ENCODE assay signal across 1 cellular context in the genomic region with DNA sequence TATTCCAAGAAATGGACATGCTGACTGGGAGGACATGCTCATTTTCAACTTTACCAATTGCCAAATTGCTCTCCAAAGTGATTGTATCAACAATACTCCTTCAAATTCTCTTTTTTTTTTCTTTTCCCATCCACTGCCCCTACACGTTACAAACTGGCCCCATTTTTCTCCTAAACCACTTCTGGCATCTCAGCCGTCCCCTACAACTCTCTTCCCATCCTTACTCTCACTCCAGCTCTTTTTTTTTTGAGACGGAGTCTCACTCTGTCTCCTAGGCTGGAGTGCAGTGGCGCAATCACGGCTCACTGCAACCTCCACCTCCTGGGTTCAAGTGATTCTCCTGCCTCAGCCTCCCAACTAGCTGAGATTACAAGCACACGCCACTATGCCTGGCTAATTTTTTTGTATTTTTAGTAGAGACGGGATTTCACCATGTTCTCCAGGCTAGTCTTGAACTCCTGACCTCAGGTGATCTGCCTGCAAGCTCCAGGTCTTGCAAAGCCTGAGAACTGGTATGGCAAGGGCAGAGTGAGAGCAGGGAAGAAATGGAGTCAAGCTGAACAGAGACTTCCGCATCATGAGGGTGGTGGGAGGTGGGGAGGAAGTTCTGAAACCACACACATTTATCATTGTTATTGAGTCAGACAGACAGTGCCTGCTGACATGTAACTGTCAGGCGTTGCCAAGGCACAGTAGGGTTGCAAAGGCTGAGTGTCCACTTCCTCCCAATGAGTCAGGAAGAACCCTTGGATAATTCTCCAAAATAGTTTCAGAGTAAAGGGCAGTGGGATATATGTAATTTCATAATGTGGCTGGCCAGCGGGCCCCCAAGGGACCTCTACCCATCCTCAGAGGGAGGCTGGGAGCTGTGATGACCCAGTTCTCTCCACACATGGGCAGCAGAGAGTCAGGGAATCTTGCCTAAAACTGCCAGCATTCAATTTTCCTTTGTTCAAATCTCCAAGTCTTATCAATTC.
A peak's percentile ranks its signal among the peaks of the same experiment; 100 is the strongest.
TF ChIP-seq lines count a peak whose summit lies in the region.

No MANE protein-coding gene starts in this region.

TF ChIP-seq in K562, 482 proteins besides CTCF, POLR2A, EP300 and RAD21 (continued from another document and continues in another):
- no peak; the same call in 1 of the 2 replicates for TF ChIP-seq ZBTB9 (CRISPR knock-in tag; IDR thresholded peaks at IDR 0.05)
- TF ChIP-seq TCF15 (CRISPR knock-in tag; IDR thresholded peaks at IDR 0.05), result no peak
- peak; percentile 65 to 71; a peak in 2 of 4 replicates for TF ChIP-seq MAZ (CRISPR knock-in tag; conservative IDR thresholded peaks at IDR 0.05 in 1 of 2, IDR thresholded peaks at IDR 0.05 in 1 of 2)
- TF ChIP-seq HNRNPH1 (optimal IDR thresholded peaks at IDR 0.05; ENCODE audit: low read depth, low read length), result no peak
- TF ChIP-seq NR3C1 (CRISPR knock-in tag; IDR thresholded peaks at IDR 0.05), result no peak
- no peak for TF ChIP-seq E2F3 (CRISPR knock-in tag; IDR thresholded peaks at IDR 0.05)
- TF ChIP-seq PRMT5 (CRISPR knock-in tag; IDR thresholded peaks at IDR 0.05), result no peak
- TF ChIP-seq CBX2 (IDR thresholded peaks at IDR 0.05; ENCODE audit: insufficient read depth, low read length, poor library complexity, severe bottlenecking), result no peak
- TF ChIP-seq MIER1 (IDR thresholded peaks at IDR 0.05; ENCODE audit: low read depth), result 0 out of 2 replicates have a peak, but pooled peaks have one; percentile 26
- no peak for TF ChIP-seq SNRNP70 (optimal IDR thresholded peaks at IDR 0.05; ENCODE audit: low read depth, low read length)
- TF ChIP-seq RBM14 (IDR thresholded peaks at IDR 0.05; ENCODE audit: borderline replicate concordance, insufficient read depth, low read depth, low read length), result no peak
- TF ChIP-seq, protein P1, sequence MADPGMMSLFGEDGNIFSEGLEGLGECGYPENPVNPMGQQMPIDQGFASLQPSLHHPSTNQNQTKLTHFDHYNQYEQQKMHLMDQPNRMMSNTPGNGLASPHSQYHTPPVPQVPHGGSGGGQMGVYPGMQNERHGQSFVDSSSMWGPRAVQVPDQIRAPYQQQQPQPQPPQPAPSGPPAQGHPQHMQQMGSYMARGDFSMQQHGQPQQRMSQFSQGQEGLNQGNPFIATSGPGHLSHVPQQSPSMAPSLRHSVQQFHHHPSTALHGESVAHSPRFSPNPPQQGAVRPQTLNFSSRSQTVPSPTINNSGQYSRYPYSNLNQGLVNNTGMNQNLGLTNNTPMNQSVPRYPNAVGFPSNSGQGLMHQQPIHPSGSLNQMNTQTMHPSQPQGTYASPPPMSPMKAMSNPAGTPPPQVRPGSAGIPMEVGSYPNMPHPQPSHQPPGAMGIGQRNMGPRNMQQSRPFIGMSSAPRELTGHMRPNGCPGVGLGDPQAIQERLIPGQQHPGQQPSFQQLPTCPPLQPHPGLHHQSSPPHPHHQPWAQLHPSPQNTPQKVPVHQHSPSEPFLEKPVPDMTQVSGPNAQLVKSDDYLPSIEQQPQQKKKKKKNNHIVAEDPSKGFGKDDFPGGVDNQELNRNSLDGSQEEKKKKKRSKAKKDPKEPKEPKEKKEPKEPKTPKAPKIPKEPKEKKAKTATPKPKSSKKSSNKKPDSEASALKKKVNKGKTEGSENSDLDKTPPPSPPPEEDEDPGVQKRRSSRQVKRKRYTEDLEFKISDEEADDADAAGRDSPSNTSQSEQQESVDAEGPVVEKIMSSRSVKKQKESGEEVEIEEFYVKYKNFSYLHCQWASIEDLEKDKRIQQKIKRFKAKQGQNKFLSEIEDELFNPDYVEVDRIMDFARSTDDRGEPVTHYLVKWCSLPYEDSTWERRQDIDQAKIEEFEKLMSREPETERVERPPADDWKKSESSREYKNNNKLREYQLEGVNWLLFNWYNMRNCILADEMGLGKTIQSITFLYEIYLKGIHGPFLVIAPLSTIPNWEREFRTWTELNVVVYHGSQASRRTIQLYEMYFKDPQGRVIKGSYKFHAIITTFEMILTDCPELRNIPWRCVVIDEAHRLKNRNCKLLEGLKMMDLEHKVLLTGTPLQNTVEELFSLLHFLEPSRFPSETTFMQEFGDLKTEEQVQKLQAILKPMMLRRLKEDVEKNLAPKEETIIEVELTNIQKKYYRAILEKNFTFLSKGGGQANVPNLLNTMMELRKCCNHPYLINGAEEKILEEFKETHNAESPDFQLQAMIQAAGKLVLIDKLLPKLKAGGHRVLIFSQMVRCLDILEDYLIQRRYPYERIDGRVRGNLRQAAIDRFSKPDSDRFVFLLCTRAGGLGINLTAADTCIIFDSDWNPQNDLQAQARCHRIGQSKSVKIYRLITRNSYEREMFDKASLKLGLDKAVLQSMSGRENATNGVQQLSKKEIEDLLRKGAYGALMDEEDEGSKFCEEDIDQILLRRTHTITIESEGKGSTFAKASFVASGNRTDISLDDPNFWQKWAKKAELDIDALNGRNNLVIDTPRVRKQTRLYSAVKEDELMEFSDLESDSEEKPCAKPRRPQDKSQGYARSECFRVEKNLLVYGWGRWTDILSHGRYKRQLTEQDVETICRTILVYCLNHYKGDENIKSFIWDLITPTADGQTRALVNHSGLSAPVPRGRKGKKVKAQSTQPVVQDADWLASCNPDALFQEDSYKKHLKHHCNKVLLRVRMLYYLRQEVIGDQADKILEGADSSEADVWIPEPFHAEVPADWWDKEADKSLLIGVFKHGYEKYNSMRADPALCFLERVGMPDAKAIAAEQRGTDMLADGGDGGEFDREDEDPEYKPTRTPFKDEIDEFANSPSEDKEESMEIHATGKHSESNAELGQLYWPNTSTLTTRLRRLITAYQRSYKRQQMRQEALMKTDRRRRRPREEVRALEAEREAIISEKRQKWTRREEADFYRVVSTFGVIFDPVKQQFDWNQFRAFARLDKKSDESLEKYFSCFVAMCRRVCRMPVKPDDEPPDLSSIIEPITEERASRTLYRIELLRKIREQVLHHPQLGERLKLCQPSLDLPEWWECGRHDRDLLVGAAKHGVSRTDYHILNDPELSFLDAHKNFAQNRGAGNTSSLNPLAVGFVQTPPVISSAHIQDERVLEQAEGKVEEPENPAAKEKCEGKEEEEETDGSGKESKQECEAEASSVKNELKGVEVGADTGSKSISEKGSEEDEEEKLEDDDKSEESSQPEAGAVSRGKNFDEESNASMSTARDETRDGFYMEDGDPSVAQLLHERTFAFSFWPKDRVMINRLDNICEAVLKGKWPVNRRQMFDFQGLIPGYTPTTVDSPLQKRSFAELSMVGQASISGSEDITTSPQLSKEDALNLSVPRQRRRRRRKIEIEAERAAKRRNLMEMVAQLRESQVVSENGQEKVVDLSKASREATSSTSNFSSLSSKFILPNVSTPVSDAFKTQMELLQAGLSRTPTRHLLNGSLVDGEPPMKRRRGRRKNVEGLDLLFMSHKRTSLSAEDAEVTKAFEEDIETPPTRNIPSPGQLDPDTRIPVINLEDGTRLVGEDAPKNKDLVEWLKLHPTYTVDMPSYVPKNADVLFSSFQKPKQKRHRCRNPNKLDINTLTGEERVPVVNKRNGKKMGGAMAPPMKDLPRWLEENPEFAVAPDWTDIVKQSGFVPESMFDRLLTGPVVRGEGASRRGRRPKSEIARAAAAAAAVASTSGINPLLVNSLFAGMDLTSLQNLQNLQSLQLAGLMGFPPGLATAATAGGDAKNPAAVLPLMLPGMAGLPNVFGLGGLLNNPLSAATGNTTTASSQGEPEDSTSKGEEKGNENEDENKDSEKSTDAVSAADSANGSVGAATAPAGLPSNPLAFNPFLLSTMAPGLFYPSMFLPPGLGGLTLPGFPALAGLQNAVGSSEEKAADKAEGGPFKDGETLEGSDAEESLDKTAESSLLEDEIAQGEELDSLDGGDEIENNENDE (IDR thresholded peaks at IDR 0.05; ENCODE audit: low read depth, low read length), result no peak
- TF ChIP-seq GTF2B (IDR thresholded peaks at IDR 0.05; ENCODE audit: extremely low read depth, insufficient read length), result no peak
- no peak for TF ChIP-seq IFI16 (CRISPR knock-in tag; IDR thresholded peaks at IDR 0.05)
- TF ChIP-seq RBM22 (IDR thresholded peaks at IDR 0.05; ENCODE audit: low read depth, low read length, poor library complexity, severe bottlenecking), result no peak
- TF ChIP-seq NFIX (CRISPR knock-in tag; IDR thresholded peaks at IDR 0.05; ENCODE audit: low read depth), result no peak
- no peak for TF ChIP-seq ZFPM2 (CRISPR knock-in tag; IDR thresholded peaks at IDR 0.05)
- TF ChIP-seq ZSCAN29 (IDR thresholded peaks at IDR 0.05), result no peak
- TF ChIP-seq, protein P2, sequence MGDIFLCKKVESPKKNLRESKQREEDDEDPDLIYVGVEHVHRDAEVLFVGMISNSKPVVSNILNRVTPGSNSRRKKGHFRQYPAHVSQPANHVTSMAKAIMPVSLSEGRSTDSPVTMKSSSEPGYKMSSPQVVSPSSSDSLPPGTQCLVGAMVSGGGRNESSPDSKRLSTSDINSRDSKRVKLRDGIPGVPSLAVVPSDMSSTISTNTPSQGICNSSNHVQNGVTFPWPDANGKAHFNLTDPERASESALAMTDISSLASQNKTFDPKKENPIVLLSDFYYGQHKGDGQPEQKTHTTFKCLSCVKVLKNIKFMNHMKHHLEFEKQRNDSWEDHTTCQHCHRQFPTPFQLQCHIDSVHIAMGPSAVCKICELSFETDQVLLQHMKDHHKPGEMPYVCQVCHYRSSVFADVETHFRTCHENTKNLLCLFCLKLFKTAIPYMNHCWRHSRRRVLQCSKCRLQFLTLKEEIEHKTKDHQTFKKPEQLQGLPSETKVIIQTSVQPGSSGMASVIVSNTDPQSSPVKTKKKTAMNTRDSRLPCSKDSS (IDR thresholded peaks at IDR 0.05; ENCODE audit: low read depth, partially characterized antibody), result no peak
- TF ChIP-seq ZFP91 (CRISPR knock-in tag; IDR thresholded peaks at IDR 0.05), result no peak
- no peak for TF ChIP-seq NKRF (IDR thresholded peaks at IDR 0.05; ENCODE audit: borderline replicate concordance)
- TF ChIP-seq ID3 (CRISPR knock-in tag; IDR thresholded peaks at IDR 0.05), result no peak
- peak; percentile 71; the same call in 1 of the 2 replicates for TF ChIP-seq ID3 (tag; IDR thresholded peaks at IDR 0.05)
- TF ChIP-seq NCOA4 (IDR thresholded peaks at IDR 0.05; ENCODE audit: partially characterized antibody), result no peak
- TF ChIP-seq TFAM (CRISPR knock-in tag; conservative IDR thresholded peaks at IDR 0.05), result no peak
- no peak for TF ChIP-seq ZNF696 (CRISPR knock-in tag; conservative IDR thresholded peaks at IDR 0.05)
- TF ChIP-seq ZBTB5 (IDR thresholded peaks at IDR 0.05), result no peak
- TF ChIP-seq HDAC3 (IDR thresholded peaks at IDR 0.05; ENCODE audit: borderline replicate concordance, partially characterized antibody), result peak; percentile 44
- TF ChIP-seq CCNT2 (IDR thresholded peaks at IDR 0.05; ENCODE audit: borderline replicate concordance, extremely low read depth, insufficient read length, low read depth, low read length), result no peak
- TF ChIP-seq ZBED1 (IDR thresholded peaks at IDR 0.05), result no peak
